Comparison of ENCODE assay signal across 19 cellular contexts in genomic region chr12:85225501-85225900, GRCh38. TPM values are rescaled to one million over a fixed set of nuclear protein-coding genes. Genes with fewer than 3 reads are reported as not detected.
DNase-seq lines count a peak whose midpoint lies in the region; ATAC-seq, FAIRE-seq and TF ChIP-seq lines count a peak whose summit lies in the region.
"Had no signal": no experiment of that assay in that cellular context is flagged by ENCODE, and none has a peak within 500 bp of the region (broad histone marks: within the 10 kb centered on the region; RNA-seq: fewer than 3 reads in every experiment).

No MANE protein-coding gene starts in this region.

- H2AK5ac ChIP-seq in IMR-90 (ENCODE audit: low read depth, low read length), result no peak overlapping the region
- no peak overlapping the region for H2AK5ac ChIP-seq in H1 (ENCODE audit: low read depth, low read length)
- H2AK5ac ChIP-seq in neuronal stem cell (ENCODE audit: low read depth, low read length), result no peak overlapping the region

- no peak overlapping the region for H3K9ac ChIP-seq in IMR-90 (ENCODE audit: low read depth, low read length)
- H3K9ac ChIP-seq in H1 (replicated peaks in 1 of 4; ENCODE audit: extremely low read depth in 1 of 4, low read depth in 3 of 4, low read length in 3 of 4), result no peak overlapping the region
- H3K9ac ChIP-seq in neuronal stem cell (ENCODE audit: low read depth, low read length, poor library complexity), result no peak overlapping the region
- H3K9ac ChIP-seq in HepG2 (ENCODE audit: insufficient read depth, low read depth, low read length), result no peak overlapping the region
- H3K9ac ChIP-seq: GM23248 had no signal

- WGBS in IMR-90 (ENCODE audit: extremely low coverage in 2 of 2, insufficient read length in 1 of 2), 2 experiments, result no CpG with 5 or more reads among the region's 1 CpG
- 94% methylated on average over 1 of the region's 1 CpG; no CpG with 5 or more reads in 1 of the 2 experiments for WGBS in H1 (ENCODE audit: extremely low coverage in 1 of 2, insufficient coverage in 1 of 2, insufficient read length in 1 of 2, insufficient replicate concordance in 2 of 2, low coverage in 1 of 2, low lambda C conversion rate in 2 of 2, missing lambda C conversion rate in 1 of 2), 2 experiments
- WGBS in neuronal stem cell (ENCODE audit: extremely low coverage in 2 of 2, insufficient read length in 2 of 2, insufficient replicate concordance in 1 of 2), 2 donors, result no CpG with 5 or more reads among the region's 1 CpG
- 6% methylated on average over 1 of the region's 1 CpG for WGBS in HepG2 (ENCODE audit: low lambda C conversion rate)

- H2BK120ac ChIP-seq in IMR-90 (ENCODE audit: low read depth, low read length) (no peak overlapping the region), H1 (replicated peaks; ENCODE audit: low read depth, low read length) (no peak overlapping the region), neuronal stem cell (ENCODE audit: low read depth, low read length) (no peak overlapping the region)

- TF ChIP-seq POLR2A in IMR-90 (IDR thresholded peaks at IDR 0.05; ENCODE audit: low read depth, low read length) (no peak), H1 (IDR thresholded peaks at IDR 0.05; ENCODE audit: control extremely low read depth in 1 of 2, low read depth in 2 of 2, low read length in 2 of 2) (no peak), HepG2 (IDR thresholded peaks at IDR 0.05; ENCODE audit: insufficient read depth in 1 of 2, low read depth in 2 of 2, low read length in 2 of 2) (no peak)

- POLR2A ChIA-PET in IMR-90 (lab: Charles Lee; ENCODE audit: unreplicated experiment) (no interaction called here), H1 (lab: Charles Lee; ENCODE audit: partially characterized antibody) (no interaction called here), HepG2 (lab: Yijun Ruan, JAX) (no interaction called here)

- H3K9me3 ChIP-seq in IMR-90 (ENCODE audit: control insufficient read depth, insufficient read depth, low read length), result no peaks in the 10 kb centered on the region
- no peaks in the 10 kb centered on the region for H3K9me3 ChIP-seq in H1 (ENCODE audit: insufficient read depth in 2 of 2, low read depth in 1 of 2, low read length in 1 of 2)
- H3K9me3 ChIP-seq in neuronal stem cell (replicated peaks in 1 of 2; ENCODE audit: control insufficient read depth in 2 of 2, insufficient read depth in 1 of 2, low read depth in 1 of 2, low read length in 2 of 2), result no peaks in the 10 kb centered on the region
- H3K9me3 ChIP-seq in HepG2 (ENCODE audit: low read length), result no peaks in the 10 kb centered on the region
- peaks cover 18% of the 10 kb centered on the region for H3K9me3 ChIP-seq in left ventricle myocardium inferior (replicated peaks)
- H3K9me3 ChIP-seq: Caco-2 had no signal

- no peaks in the 10 kb centered on the region for H3K27me3 ChIP-seq in IMR-90 (ENCODE audit: control insufficient read depth, insufficient read depth, low read length)
- H3K27me3 ChIP-seq in H1 (replicated peaks in 1 of 4; ENCODE audit: control insufficient read depth in 3 of 4, extremely low read depth in 1 of 4, insufficient read depth in 3 of 4, low read length in 3 of 4), result no peaks in the 10 kb centered on the region
- no peaks in the 10 kb centered on the region for H3K27me3 ChIP-seq in neuronal stem cell (ENCODE audit: control insufficient read depth in 3 of 3, insufficient read depth in 3 of 3, low read depth in 1 of 3, low read length in 3 of 3)
- H3K27me3 ChIP-seq in HepG2 (ENCODE audit: control insufficient read depth in 1 of 2, insufficient read depth in 2 of 2, low read length in 2 of 2), result no peaks in the 10 kb centered on the region; a peak in 1 of 5 replicates
- H3K27me3 ChIP-seq in left ventricle myocardium inferior (ENCODE audit: low read depth), result no peaks in the 10 kb centered on the region

- no peaks in the 10 kb centered on the region for H3K9me1 ChIP-seq in IMR-90 (ENCODE audit: insufficient read depth, low read length)

- H2BK5ac ChIP-seq in IMR-90 (ENCODE audit: low read depth, low read length, poor library complexity, severe bottlenecking) (no peak overlapping the region), H1 (ENCODE audit: low read depth, low read length) (no peak overlapping the region), neuronal stem cell (ENCODE audit: low read length) (no peak overlapping the region)

- in situ Hi-C loops in IMR-90 (cut with MboI; ENCODE audit: low sequenced_read_pairs) (no loop called here), SK-MEL-5 (cut with HindIII; ENCODE audit: low pct_unique_long_range_greater_than_20kb, low sequenced_read_pairs) (no loop called here), HepG2 (cut with HindIII; ENCODE audit: extremely low pct_ligation_motif_present, low pct_unique_long_range_greater_than_20kb) (no loop called here)

- H3K36me3 ChIP-seq in IMR-90 (ENCODE audit: control insufficient read depth, insufficient read depth, low read length), result no peaks in the 10 kb centered on the region
- no peaks in the 10 kb centered on the region for H3K36me3 ChIP-seq in H1 (ENCODE audit: control insufficient read depth in 2 of 4, insufficient read depth in 4 of 4, low read length in 3 of 4)
- H3K36me3 ChIP-seq in neuronal stem cell (replicated peaks in 1 of 2; ENCODE audit: control insufficient read depth in 2 of 2, insufficient read depth in 2 of 2, low read length in 2 of 2), result no peaks in the 10 kb centered on the region
- H3K36me3 ChIP-seq in HepG2 (replicated peaks in 1 of 2; ENCODE audit: control insufficient read depth in 1 of 2, insufficient read depth in 2 of 2, low read length in 2 of 2), result no peaks in the 10 kb centered on the region
- no peaks in the 10 kb centered on the region for H3K36me3 ChIP-seq in left ventricle myocardium inferior

- intact Hi-C loops in IMR-90 (cut with micrococcal nuclease) (no loop called here), HepG2 (cut with micrococcal nuclease; ENCODE audit: unreplicated experiment) (no loop called here), left ventricle myocardium inferior (cut with micrococcal nuclease) (no loop called here)

- H2BK12ac ChIP-seq in H1 (ENCODE audit: low read depth, low read length), result no peak overlapping the region
- no peak overlapping the region for H2BK12ac ChIP-seq in neuronal stem cell (ENCODE audit: low read length)

- H4K91ac ChIP-seq in IMR-90 (ENCODE audit: insufficient read depth, low read depth, low read length) (no peak overlapping the region), H1 (replicated peaks; ENCODE audit: insufficient read length, low read length) (no peak overlapping the region), neuronal stem cell (ENCODE audit: low read depth, low read length, poor library complexity) (no peak overlapping the region)

- dilution Hi-C loops in IMR-90 (cut with HindIII; ENCODE audit: low sequenced_read_pairs, unreplicated experiment), result no loop called here

- no peak for TF ChIP-seq RAD21 in IMR-90 (IDR thresholded peaks at IDR 0.05; ENCODE audit: low read length)
- TF ChIP-seq RAD21 in H1 (IDR thresholded peaks at IDR 0.05 in 1 of 2, conservative IDR thresholded peaks at IDR 0.05 in 1 of 2; ENCODE audit: low read depth in 2 of 2, low read length in 2 of 2), result no peak
- TF ChIP-seq RAD21 in HepG2 (CRISPR knock-in tag; IDR thresholded peaks at IDR 0.05), result no peak

- BruUV-seq in IMR-90 (replicated peaks; lab: Mats Ljungman, UMichigan) (no TSS peak), HepG2 (replicated peaks; lab: Mats Ljungman, UMichigan) (no TSS peak)

- H3K4me1 ChIP-seq in IMR-90 (ENCODE audit: control insufficient read depth, insufficient read depth, low read length), result no peaks in the 10 kb centered on the region
- no peaks in the 10 kb centered on the region for H3K4me1 ChIP-seq in H1 (replicated peaks in 1 of 4; ENCODE audit: control insufficient read depth in 3 of 4, insufficient read depth in 4 of 4, low read length in 3 of 4)
- H3K4me1 ChIP-seq in neuronal stem cell (ENCODE audit: control insufficient read depth in 2 of 2, insufficient read depth in 1 of 2, low read depth in 1 of 2, low read length in 2 of 2), result no peaks in the 10 kb centered on the region
- no peaks in the 10 kb centered on the region for H3K4me1 ChIP-seq in HepG2 (ENCODE audit: insufficient read depth, low read length)
- no peaks in the 10 kb centered on the region for H3K4me1 ChIP-seq in left ventricle myocardium inferior
- H3K4me1 ChIP-seq: Caco-2 had no signal

- H4K20me1 ChIP-seq in IMR-90 (ENCODE audit: insufficient read depth, low read length) (no peaks in the 10 kb centered on the region), H1 (replicated peaks in 1 of 2; ENCODE audit: control insufficient read depth in 1 of 2, insufficient read depth in 2 of 2, low read length in 2 of 2) (no peaks in the 10 kb centered on the region), HepG2 (ENCODE audit: insufficient read depth, low read length) (no peaks in the 10 kb centered on the region)

- no peak overlapping the region for H3K4ac ChIP-seq in IMR-90 (ENCODE audit: low read depth, low read length)
- H3K4ac ChIP-seq in H1 (replicated peaks; ENCODE audit: insufficient read length, low read depth, low read length), result no peak overlapping the region
- no peak overlapping the region for H3K4ac ChIP-seq in neuronal stem cell (ENCODE audit: low read length)

- H3K56ac ChIP-seq in IMR-90 (ENCODE audit: extremely low read depth, insufficient read depth, low read length) (no peak overlapping the region), H1 (replicated peaks; ENCODE audit: insufficient read length, low read depth, low read length) (no peak overlapping the region)

- H3K4me2 ChIP-seq in IMR-90 (ENCODE audit: low read depth, low read length) (no peak overlapping the region), H1 (ENCODE audit: insufficient read depth in 1 of 2, low read depth in 2 of 2, low read length in 2 of 2) (no peak overlapping the region), neuronal stem cell (ENCODE audit: insufficient read depth, low read length, poor library complexity, severe bottlenecking) (no peak overlapping the region), HepG2 (ENCODE audit: low read depth, low read length) (no peak overlapping the region)

- H4K5ac ChIP-seq in IMR-90 (ENCODE audit: low read depth, low read length), result no peak overlapping the region
- no peak overlapping the region for H4K5ac ChIP-seq in H1 (ENCODE audit: insufficient read length, low read depth, low read length)

- H2AFZ ChIP-seq in IMR-90 (replicated peaks; ENCODE audit: low read length, poor library complexity), result no peak overlapping the region
- H2AFZ ChIP-seq in H1 (ENCODE audit: low read length), result peak overlapping the region; percentile 14; the same call in 1 of the 2 replicates
- H2AFZ ChIP-seq in neuronal stem cell (ENCODE audit: low read length), result peak overlapping the region; percentile 68
- H2AFZ ChIP-seq in HepG2 (ENCODE audit: low read length), result no peak overlapping the region
- H2AFZ ChIP-seq: GM23248 had no signal

- DNase-seq in IMR-90 (no peak), SK-MEL-5 (ENCODE audit: low read depth, low spot score) (peak; percentile 86), H1 (ENCODE audit: low read depth in 1 of 2, low spot score in 2 of 2) (no peak), neuronal stem cell (ENCODE audit: low spot score) (no peak), DMS 273 (lab: John Stamatoyannopoulos, UW; ENCODE audit: unreplicated experiment) (no peak), HepG2 (ENCODE audit: low spot score) (no peak), left ventricle myocardium inferior (no peak)
- DNase-seq: C1 segment of cervical spinal cord; Caco-2; CD4-positive, alpha-beta memory T cell; DMS 273 treated with DMSO at 0.1 percent for 48 hours; DND-41; GM23248; H9 had no signal

- TF ChIP-seq CTCF in IMR-90 (conservative IDR thresholded peaks at IDR 0.05; ENCODE audit: low read depth, low read length) (no peak), H1 (IDR thresholded peaks at IDR 0.05; ENCODE audit: control extremely low read depth in 1 of 3, insufficient read depth in 1 of 3, low read depth in 1 of 3, low read length in 3 of 3) (no peak), HepG2 (CRISPR knock-in tag; IDR thresholded peaks at IDR 0.05) (no peak), left ventricle myocardium inferior (IDR thresholded peaks at IDR 0.05; ENCODE audit: borderline replicate concordance) (no peak)

- H2BK20ac ChIP-seq in IMR-90 (ENCODE audit: low read depth, low read length) (no peak overlapping the region), H1 (ENCODE audit: low read length) (no peak overlapping the region)

- H3K18ac ChIP-seq in IMR-90 (ENCODE audit: low read depth, low read length), result no peak overlapping the region
- H3K18ac ChIP-seq in H1 (ENCODE audit: extremely low read depth, low read length), result no peak overlapping the region
- no peak overlapping the region for H3K18ac ChIP-seq in neuronal stem cell (ENCODE audit: low read length)

- no peaks in the 10 kb centered on the region for H3K23me2 ChIP-seq in H1 (ENCODE audit: low read depth, low read length)

- H3K79me2 ChIP-seq in H1 (ENCODE audit: control insufficient read depth in 1 of 2, insufficient read depth in 2 of 2, low read length in 2 of 2), result no peaks in the 10 kb centered on the region
- H3K79me2 ChIP-seq in HepG2 (ENCODE audit: insufficient read depth, low read length), result no peaks in the 10 kb centered on the region

- H3K23ac ChIP-seq in IMR-90 (ENCODE audit: low read depth, low read length) (no peak overlapping the region), H1 (ENCODE audit: insufficient read length) (no peak overlapping the region), neuronal stem cell (ENCODE audit: low read depth, low read length, poor library complexity) (no peak overlapping the region)

- H3K27ac ChIP-seq in IMR-90 (ENCODE audit: insufficient read depth, low read length) (no peak overlapping the region), H1 (ENCODE audit: low read depth, low read length) (no peak overlapping the region), neuronal stem cell (replicated peaks; ENCODE audit: low read length) (no peak overlapping the region), HepG2 (ENCODE audit: extremely low read length, insufficient read depth, low read length) (no peak overlapping the region), left ventricle myocardium inferior (replicated peaks) (no peak overlapping the region)
- H3K27ac ChIP-seq: GM23248 had no signal

- TF ChIP-seq EP300 in H1 (IDR thresholded peaks at IDR 0.05; ENCODE audit: borderline replicate concordance in 1 of 2, low read depth in 2 of 2, low read length in 2 of 2), result no peak
- no peak for TF ChIP-seq EP300 in HepG2 (IDR thresholded peaks at IDR 0.05; ENCODE audit: low read depth in 2 of 2, low read length in 2 of 2)
- TF ChIP-seq EP300 in HepG2 (CRISPR knock-in tag; IDR thresholded peaks at IDR 0.05; ENCODE audit: borderline replicate concordance), result no peak

- H3K14ac ChIP-seq in IMR-90 (replicated peaks; ENCODE audit: low read depth, low read length) (no peak overlapping the region), H1 (ENCODE audit: insufficient read length) (no peak overlapping the region), neuronal stem cell (ENCODE audit: low read length) (no peak overlapping the region)

- H3K79me1 ChIP-seq in IMR-90 (ENCODE audit: low read depth in 1 of 2, low read length in 2 of 2) (no peaks in the 10 kb centered on the region), H1 (ENCODE audit: low read depth, low read length) (no peaks in the 10 kb centered on the region), neuronal stem cell (ENCODE audit: low read depth, low read length) (no peaks in the 10 kb centered on the region)

- no peak for ATAC-seq in IMR-90 (ENCODE audit: low read depth)
- no peak for ATAC-seq in HepG2
- ATAC-seq: HCT116 had no signal

- no peak overlapping the region for H2AK9ac ChIP-seq in IMR-90 (replicated peaks; ENCODE audit: low read depth, low read length, poor library complexity)

- H3K4me3 ChIP-seq in IMR-90 (ENCODE audit: insufficient read depth, low read depth, low read length), result no peak overlapping the region
- no peak overlapping the region for H3K4me3 ChIP-seq in H1 (ENCODE audit: extremely low read depth in 1 of 4, insufficient read depth in 2 of 4, low read depth in 3 of 4, low read length in 4 of 4)
- no peak overlapping the region for H3K4me3 ChIP-seq in neuronal stem cell (ENCODE audit: low read length in 2 of 2)
- no peak overlapping the region for H3K4me3 ChIP-seq in HepG2 (replicated peaks in 1 of 3; ENCODE audit: insufficient read depth in 1 of 3, low read depth in 2 of 3, low read length in 3 of 3)
- H3K4me3 ChIP-seq in left ventricle myocardium inferior, result no peak overlapping the region
- H3K4me3 ChIP-seq: GM23248 had no signal

- H2BK15ac ChIP-seq in IMR-90 (ENCODE audit: low read depth, low read length) (no peak overlapping the region), H1 (ENCODE audit: low read length) (no peak overlapping the region), neuronal stem cell (ENCODE audit: low read length) (no peak overlapping the region)

- no peak for FAIRE-seq in H1 (lab: Jason Lieb, UNC)
- FAIRE-seq in HepG2 (lab: Jason Lieb, UNC), result no peak
- FAIRE-seq: G401.6, GM12892 had no signal

- CTCF ChIA-PET in IMR-90 (lab: Yijun Ruan, JAX), result no interaction called here
- CTCF ChIA-PET in H1 (lab: Charles Lee; ENCODE audit: partially characterized antibody), result interaction anchor here (0.7 kb wide), 1 partner anchor 32 kb away, joined by 3 read pairs; no protein-coding TSS in a partner anchor
- CTCF ChIA-PET in HepG2 (lab: Yijun Ruan, JAX; ENCODE audit: low intra/inter-chr PET ratio, low total read pairs), result no interaction called here

- H4K8ac ChIP-seq in IMR-90 (ENCODE audit: low read depth in 2 of 2, low read length in 2 of 2) (no peak overlapping the region), H1 (ENCODE audit: extremely low read depth, insufficient read depth, low read length) (no peak overlapping the region), neuronal stem cell (ENCODE audit: low read depth, low read length) (no peak overlapping the region)

RNA-seq across cellular contexts. Expression of gene ALX1, which starts 54.5 kb away (rescaled TPM):
- not detected in 2 replicates for total RNA-seq in IMR-90 (2012; rRNA removed)
- not detected in 2 replicates for polyA plus RNA-seq in IMR-90 (2012; rRNA removed)
- polyA plus RNA-seq in IMR-90 (2012; cell fraction: cytosol; rRNA removed), result not detected in 2 replicates
- not detected in 2 replicates for polyA plus RNA-seq in IMR-90 (2012; cell fraction: nucleus; rRNA removed; ENCODE audit: low replicate concordance)
- total RNA-seq in SK-MEL-5 (2014; rRNA removed; shearing (Covaris generic)), result 40.8 and 41.7 TPM in 2 replicates
- 22.2 and 24.4 TPM in 2 replicates for polyA plus RNA-seq in SK-MEL-5 (2015; cell fraction: cytosol; rRNA removed)
- polyA plus RNA-seq in SK-MEL-5 (2015; cell fraction: nucleus; rRNA removed), result 19.0 and 21.2 TPM in 2 replicates
- total RNA-seq in H1 (2021; fragmentation: NEBNext Ultra II Directional; extraction: Animal tissue kit (Norgen Biotek cat#: 25700)), result 0.73 and 0.80 TPM in 2 replicates
- 0.28 and 0.41 TPM in 2 replicates for polyA plus RNA-seq in H1 (2011; rRNA removed)
- polyA plus RNA-seq in H1 (2011; cell fraction: cytosol; rRNA removed), result 0.78 TPM
- 0.51 TPM for polyA plus RNA-seq in H1 (2011; cell fraction: nucleus; rRNA removed)
- polyA plus RNA-seq in H1 (2012, experiment 1 of 2), result 0.56 to 0.73 TPM (median 0.59 TPM) in 4 replicates
- 0.16 TPM for polyA plus RNA-seq in H1 (2012, experiment 2 of 2)
- 0.67 TPM for polyA plus RNA-seq in H1 (2013, experiment 1 of 2)
- polyA plus RNA-seq in H1 (2013, experiment 2 of 2), result 0.52 TPM
- polyA minus RNA-seq in H1 (2011; rRNA and poly(A)+ RNA removed), result 0.34 and 0.63 TPM in 2 replicates
- 1.0 TPM for polyA minus RNA-seq in H1 (2011; cell fraction: cytosol; rRNA and poly(A)+ RNA removed)
- 1.3 TPM for polyA minus RNA-seq in H1 (2011; cell fraction: nucleus; rRNA and poly(A)+ RNA removed)
- polyA plus RNA-seq in neuronal stem cell (2013, experiment 1 of 2), result 0.40 TPM
- 0.36 TPM for polyA plus RNA-seq in neuronal stem cell (2013, experiment 2 of 2)
- not detected in 2 replicates for total RNA-seq in HepG2 (2016; rRNA removed; fragmentation: Illumina TruSeq; extraction: Trizol)
- total RNA-seq in HepG2 (2016; cell fraction: cytosol; rRNA removed; fragmentation: Illumina TruSeq; extraction: Trizol; ENCODE audit: low read depth), result not detected in 2 replicates
- not detected in 2 replicates for total RNA-seq in HepG2 (2016; cell fraction: insoluble cytoplasmic fraction; rRNA removed; fragmentation: Illumina TruSeq; extraction: Trizol)
- not detected in 2 replicates for total RNA-seq in HepG2 (2016; cell fraction: membrane; rRNA removed; fragmentation: Illumina TruSeq; extraction: Trizol)
- not detected in 2 replicates for total RNA-seq in HepG2 (2016; cell fraction: nucleus; rRNA removed; fragmentation: Illumina TruSeq; extraction: Trizol)
- not detected in 2 replicates for polyA plus RNA-seq in HepG2 (2011; rRNA removed)
- polyA plus RNA-seq in HepG2 (2011; cell fraction: cytosol; rRNA removed), result not detected in 2 replicates
- not detected in 2 replicates for polyA plus RNA-seq in HepG2 (2011; cell fraction: nucleus; rRNA removed)
- polyA plus RNA-seq in HepG2 (2012), result not detected in 2 replicates
- not detected in 2 replicates for polyA plus RNA-seq in HepG2 (2016; cell fraction: cytosol; fragmentation: Illumina TruSeq; extraction: Trizol; ENCODE audit: low read depth)
- not detected in 2 replicates for polyA plus RNA-seq in HepG2 (2016; cell fraction: insoluble cytoplasmic fraction; fragmentation: Illumina TruSeq; extraction: Trizol; ENCODE audit: low read depth)
- not detected in 2 replicates for polyA plus RNA-seq in HepG2 (2016; cell fraction: membrane; fragmentation: Illumina TruSeq; extraction: Trizol; ENCODE audit: low read depth)
- not detected in 2 replicates for polyA plus RNA-seq in HepG2 (2016; cell fraction: nucleus; fragmentation: Illumina TruSeq; extraction: Trizol; ENCODE audit: insufficient read depth, low read depth)
- polyA minus RNA-seq in HepG2 (2011; rRNA and poly(A)+ RNA removed; ENCODE audit: low replicate concordance), result 45.9 TPM in 1 of 2 replicates, not detected in the other
- 0.79 and 0.97 TPM in 2 replicates for polyA minus RNA-seq in HepG2 (2011; cell fraction: cytosol; rRNA and poly(A)+ RNA removed)
- not detected in 2 replicates for polyA minus RNA-seq in HepG2 (2011; cell fraction: nucleus; rRNA and poly(A)+ RNA removed)
- not detected for total RNA-seq in left ventricle myocardium inferior
- total RNA-seq: A172; Caco-2; CD4-positive, alpha-beta memory T cell; GM23248 had no signal
- polyA plus RNA-seq: BJ; CD4-positive, alpha-beta memory T cell; GM23248 had no signal

Comparison
In these comparisons a context has a peak if more than half of its experiments do, and no peak if none do; other contexts are left out.
1. H2AFZ ChIP-seq: peak in H1 (single experiment) and neuronal stem cell (single experiment); none in IMR-90 (single experiment) and HepG2 (single experiment).
2. RNA of gene ALX1, which starts 54.5 kb away (total RNA-seq): 40.8 to 41.7 TPM in SK-MEL-5; 0.73 to 0.80 TPM in H1, not detected in IMR-90, not detected in HepG2 and not detected in left ventricle myocardium inferior (single experiment); every median in the first group is over 10 times any median in the second.